8 cellular contexts compared by ENCODE assay signal in the genomic region with DNA sequence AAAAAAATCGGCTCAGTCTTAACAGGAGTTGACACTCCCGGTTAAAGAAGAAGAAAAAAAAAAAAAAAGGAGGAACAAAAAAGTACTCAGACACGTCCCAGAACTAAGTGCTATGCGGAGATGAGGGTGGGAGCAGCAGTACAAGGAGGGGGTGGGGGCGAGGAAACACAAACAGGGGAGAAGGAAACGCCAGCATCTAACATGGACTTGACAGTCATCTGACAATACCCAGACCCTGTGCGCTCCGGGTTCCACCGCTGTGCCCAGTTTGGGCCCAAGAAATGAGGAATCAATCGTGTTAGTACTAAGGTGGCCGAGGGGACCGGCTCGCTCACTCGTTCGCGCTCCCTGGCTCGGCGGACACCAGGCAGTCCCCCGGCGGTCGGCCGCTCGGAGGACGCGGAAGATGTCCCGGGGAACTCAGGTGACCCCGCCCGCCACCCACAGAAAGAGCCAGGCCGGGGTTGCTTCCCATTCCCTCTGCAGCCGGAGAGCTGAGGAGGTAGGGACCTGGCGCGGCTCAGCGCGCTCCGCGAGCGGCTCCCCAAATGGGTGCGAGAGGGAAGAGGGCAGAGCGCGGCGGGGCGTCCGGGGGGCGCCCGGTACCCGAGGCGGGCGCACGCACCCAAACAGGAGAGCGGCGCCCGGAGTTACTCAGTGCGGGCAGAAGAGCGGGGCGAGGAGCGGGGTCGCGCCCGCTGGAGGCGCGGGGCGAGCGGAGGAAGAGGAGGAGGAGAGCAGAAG. TPM values are rescaled to one million over a fixed set of nuclear protein-coding genes. Genes with fewer than 3 reads are reported as not detected.
DNase-seq lines count a peak whose midpoint lies in the region; ATAC-seq, FAIRE-seq and TF ChIP-seq lines count a peak whose summit lies in the region.

No MANE protein-coding gene starts in this region.

- WGBS in testis, 2 donors: 1% methylated on average over 47 to 63 of the region's 63 CpGs

- H3K36me3 ChIP-seq in kidney (ENCODE audit: control insufficient read depth in 1 of 2, insufficient read depth in 2 of 2, low read length in 2 of 2) (no peaks in the 10 kb centered on the region), testis (ENCODE audit: low read depth, missing control alignments) (no peaks in the 10 kb centered on the region)

- TF ChIP-seq CTCF in astrocyte of the cerebellum (IDR thresholded peaks at IDR 0.05; ENCODE audit: low read depth, low read length, missing control alignments): no peak
- no peak for TF ChIP-seq CTCF in kidney (IDR thresholded peaks at IDR 0.05; ENCODE audit: borderline replicate concordance, extremely low read depth, insufficient read depth)
- no peak for TF ChIP-seq CTCF in testis (IDR thresholded peaks at IDR 0.05)

- no peak for ATAC-seq in HG03469 (IDR thresholded peaks at IDR 0.05; ENCODE audit: unreplicated experiment)

- H3K4me3 ChIP-seq in astrocyte of the cerebellum (ENCODE audit: low read depth, low read length): peak overlapping the region; percentile 77
- H3K4me3 ChIP-seq in kidney (ENCODE audit: low read length in 2 of 2): peak overlapping the region; percentile 31 to 48
- H3K4me3 ChIP-seq in testis: peak overlapping the region; percentile 85 to 94

- H3K9me3 ChIP-seq in kidney (ENCODE audit: control insufficient read depth in 1 of 2, low read length in 2 of 2) (no peaks in the 10 kb centered on the region), testis (no peaks in the 10 kb centered on the region)

- H3K4me1 ChIP-seq in kidney (ENCODE audit: control insufficient read depth in 1 of 2, insufficient read depth in 1 of 2, low read depth in 1 of 2, low read length in 2 of 2) (peaks cover 0 to 8% of the 10 kb centered on the region in 2 donors), testis (peaks cover 14% of the 10 kb centered on the region)

- intact Hi-C loops in kidney (cut with DNase I): no loop called here
- intact Hi-C loops in testis (cut with DNase I; ENCODE audit: low total_unique reads): no loop called here

- peak; percentile 70 for DNase-seq in activated effector memory CD4-positive, alpha-beta T cell treated with anti-CD3 and anti-CD28 coated beads, Interleukin-2, amount 50 U/mL, for 16 hours
- DNase-seq in activated effector memory CD4-positive, alpha-beta T cell treated with Interleukin-2 at 50 U/mL for 16 hours: no peak
- DNase-seq in astrocyte of the cerebellum (ENCODE audit: low read depth): no peak
- DNase-seq in kidney: no peak
- DNase-seq in testis: peak; percentile 38
- DNase-seq in NCI-H2107 (lab: John Stamatoyannopoulos, UW): no peak
- no peak for DNase-seq in superior temporal gyrus (ENCODE audit: extremely low spot score)

- in situ Hi-C loops in astrocyte of the cerebellum (cut with HindIII; ENCODE audit: low sequenced_read_pairs): no loop called here

- TF ChIP-seq POLR2A in testis (IDR thresholded peaks at IDR 0.05): no peak

- H3K27me3 ChIP-seq in testis: no peaks in the 10 kb centered on the region

- FAIRE-seq in kidney (lab: Jason Lieb, UNC): no peak

- H3K27ac ChIP-seq in kidney (ENCODE audit: low read depth in 2 of 2, low read length in 2 of 2) (peak overlapping the region in 1 of 2 donors; percentile 60), testis (peak overlapping the region; percentile 56 to 93)

- H3K9ac ChIP-seq in kidney (ENCODE audit: low read length in 2 of 2): peak overlapping the region in 1 of 2 donors; percentile 15

RNA-seq across cellular contexts. Expression of a gene that starts 0.6 kb away (rescaled TPM):
- total RNA-seq in kidney (8.4 TPM), testis (10 to 100 TPM in 1 of 2 donors, 1 to 10 TPM in 1; 8.0 to 12.7 TPM)
- polyA plus RNA-seq in kidney (ENCODE audit: insufficient read depth, low read depth, low replicate concordance) (1.7 TPM), testis (ENCODE audit: insufficient read depth, low read depth, low replicate concordance) (6.8 TPM)

Comparison
In these comparisons a context has a peak if more than half of its experiments do, and no peak if none do; other contexts are left out.
1. DNase-seq: peak in activated effector memory CD4-positive, alpha-beta T cell treated with anti-CD3 and anti-CD28 coated beads, Interleukin-2, amount 50 U/mL, for 16 hours (single experiment) and testis (single experiment); none in activated effector memory CD4-positive, alpha-beta T cell treated with Interleukin-2 at 50 U/mL for 16 hours (single experiment), astrocyte of the cerebellum (single experiment), kidney (single experiment), NCI-H2107 (single experiment) and superior temporal gyrus (single experiment).
2. H3K4me3 ChIP-seq: peak in every context shown above with its lines; median percentile 90 in testis; 77 in astrocyte of the cerebellum; 40 in kidney.